In the genomic region with DNA sequence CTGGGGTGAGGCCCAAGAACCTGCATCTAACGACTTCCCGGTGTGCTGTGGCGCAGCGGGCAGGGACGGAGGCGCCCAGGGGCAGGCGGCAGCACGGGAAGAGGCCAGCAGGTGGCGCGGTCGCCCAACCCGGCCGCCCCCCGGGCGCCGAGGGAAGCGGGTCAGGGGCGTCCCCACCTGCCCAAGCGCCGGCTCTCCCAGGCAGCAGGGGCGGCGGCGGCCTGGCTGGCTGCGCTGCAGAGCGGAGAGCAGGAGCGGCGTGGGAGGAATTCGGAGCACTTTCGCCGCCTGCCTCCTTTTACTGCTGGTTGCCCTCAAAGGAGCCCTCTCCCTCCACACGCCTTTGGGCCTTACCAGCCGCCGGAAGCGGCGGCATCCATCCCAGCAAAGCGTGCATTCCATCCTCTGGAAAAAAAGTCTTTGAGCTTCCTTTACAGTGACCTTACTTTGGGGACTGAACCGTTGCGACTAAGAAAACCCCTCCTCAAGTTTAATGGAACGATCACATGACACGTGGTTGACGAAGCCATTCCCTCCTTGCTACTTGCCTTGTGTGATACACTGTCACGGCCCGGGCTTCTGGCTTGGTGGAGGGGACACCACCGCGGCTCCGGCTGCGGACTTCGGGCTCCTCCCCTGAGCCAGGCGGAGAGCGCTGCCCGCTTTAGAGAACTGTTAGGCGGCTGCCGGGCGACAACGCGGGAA, we compare ENCODE assay signal across 8 cellular contexts.
DNase-seq lines count a peak whose midpoint lies in the region.

No MANE protein-coding gene starts in this region.

- no peak overlapping the region for H4K91ac ChIP-seq in mesenchymal stem cell (ENCODE audit: low read length)

- no peak overlapping the region for H3K27ac ChIP-seq in mesenchymal stem cell (ENCODE audit: low read length, poor library complexity, severe bottlenecking)

- peak overlapping the region; percentile 36 for H2AFZ ChIP-seq in mesenchymal stem cell (ENCODE audit: low read depth, low read length)

- no peak overlapping the region for H3K23ac ChIP-seq in mesenchymal stem cell (ENCODE audit: low read length in 2 of 2)

- no peak overlapping the region for H3K4ac ChIP-seq in mesenchymal stem cell (ENCODE audit: low read depth in 1 of 2, low read length in 2 of 2)

- peak; percentile 61 for DNase-seq in ELR (ENCODE audit: low read depth)
- peak; percentile 68 to 81 for DNase-seq in HAP-1 (ENCODE audit: low spot score in 2 of 2)
- peak; percentile 21 for DNase-seq in NAMALWA (ENCODE audit: low spot score)
- peak; percentile 53 for DNase-seq in activated CD4-positive, alpha-beta T cell treated with anti-CD3 and anti-CD28 coated beads, Interleukin-2, amount 50 U/mL, for 24 hours (ENCODE audit: low read depth in 1 of 2, low spot score in 1 of 2)
- peak; percentile 90 for DNase-seq in ecto neural progenitor cell (ENCODE audit: low spot score)
- peak; percentile 48 for DNase-seq in mesenchymal stem cell
- peak; percentile 50 for DNase-seq in stimulated activated CD8-positive, alpha-beta memory T cell treated with anti-CD3 and anti-CD28 coated beads, Interleukin-12 subunit alpha, Interleukin-12 subunit beta, amount 100 ng/mL, for 4 hours (ENCODE audit: low read depth)
- no peak for DNase-seq in Kasumi-1 (lab: John Stamatoyannopoulos, UW)

- H3K4me2 ChIP-seq in mesenchymal stem cell (ENCODE audit: low read length, poor library complexity, severe bottlenecking), result peak overlapping the region; percentile 81

- no peak overlapping the region for H2BK120ac ChIP-seq in mesenchymal stem cell (ENCODE audit: low read depth, low read length)

- H3K27me3 ChIP-seq in HAP-1 (ENCODE audit: low read depth), result no peaks in the 10 kb centered on the region
- peaks cover 15 to 71% of the 10 kb centered on the region in 2 experiments for H3K27me3 ChIP-seq in mesenchymal stem cell (ENCODE audit: control insufficient read depth in 1 of 2, insufficient read depth in 1 of 2, low read length in 2 of 2)

- no peaks in the 10 kb centered on the region; the same call in 1 of the 2 replicates for H3K9me3 ChIP-seq in HAP-1
- H3K9me3 ChIP-seq in mesenchymal stem cell (ENCODE audit: control insufficient read depth, low read length), result no peaks in the 10 kb centered on the region

- no peak overlapping the region for H4K8ac ChIP-seq in mesenchymal stem cell (ENCODE audit: low read length)

- no peak overlapping the region for H2BK15ac ChIP-seq in mesenchymal stem cell (ENCODE audit: low read depth, poor library complexity, severe bottlenecking)

- no peak overlapping the region for H3K4me3 ChIP-seq in HAP-1
- peak overlapping the region; percentile 41 to 75 for H3K4me3 ChIP-seq in mesenchymal stem cell (ENCODE audit: insufficient read depth in 1 of 2, low read depth in 1 of 2, low read length in 2 of 2)

- H2BK5ac ChIP-seq in mesenchymal stem cell (ENCODE audit: low read depth, low read length, poor library complexity, severe bottlenecking), result no peak overlapping the region

- peaks cover 3% of the 10 kb centered on the region; the same call in 1 of the 2 replicates for H3K4me1 ChIP-seq in HAP-1
- H3K4me1 ChIP-seq in mesenchymal stem cell (ENCODE audit: control insufficient read depth, insufficient read depth, low read depth, low read length), result peaks cover 6% of the 10 kb centered on the region

- no peak overlapping the region for H3K14ac ChIP-seq in mesenchymal stem cell (ENCODE audit: low read length in 2 of 2)

- no peaks in the 10 kb centered on the region for H3K79me1 ChIP-seq in mesenchymal stem cell (replicated peaks; ENCODE audit: low read length, poor library complexity, severe bottlenecking)

- H3K9ac ChIP-seq in mesenchymal stem cell (ENCODE audit: low read length), result peak overlapping the region; percentile 74

- H3K36me3 ChIP-seq in HAP-1 (replicated peaks) (no peaks in the 10 kb centered on the region), mesenchymal stem cell (ENCODE audit: control insufficient read depth in 1 of 2, insufficient read depth in 2 of 2, low read depth in 1 of 2, low read length in 2 of 2) (peaks cover 0 to 3% of the 10 kb centered on the region in 2 experiments)

- WGBS in mesenchymal stem cell, result 1% methylated on average over 56 of the region's 56 CpGs

- in situ Hi-C loops in HAP-1 (cut with MboI; ENCODE audit: low sequenced_read_pairs), result loop anchor here (5.0 kb wide), 2 partner anchors 105 to 175 kb away; no protein-coding TSS in a partner anchor

- H3K18ac ChIP-seq in mesenchymal stem cell (ENCODE audit: low read depth in 1 of 2, low read length in 2 of 2), result peak overlapping the region; percentile 6 to 24

- H2BK12ac ChIP-seq in mesenchymal stem cell (ENCODE audit: low read length in 2 of 2), result no peak overlapping the region

- no peak overlapping the region for H2AK5ac ChIP-seq in mesenchymal stem cell (ENCODE audit: low read length, severe bottlenecking)

Comparison
In these comparisons a context has a peak if more than half of its experiments do, and no peak if none do; other contexts are left out.
1. DNase-seq: peak in ELR (single experiment), HAP-1 (2 of 2), NAMALWA (single experiment), activated CD4-positive, alpha-beta T cell treated with anti-CD3 and anti-CD28 coated beads, Interleukin-2, amount 50 U/mL, for 24 hours (2 of 2), ecto neural progenitor cell (single experiment), mesenchymal stem cell (single experiment) and stimulated activated CD8-positive, alpha-beta memory T cell treated with anti-CD3 and anti-CD28 coated beads, Interleukin-12 subunit alpha, Interleukin-12 subunit beta, amount 100 ng/mL, for 4 hours (single experiment); none in Kasumi-1 (0 of 2).